18 cellular contexts compared by ENCODE assay signal in genomic region chr1:21655259-21655658, GRCh38. TPM values are rescaled to one million over a fixed set of nuclear protein-coding genes. Genes with fewer than 3 reads are reported as not detected.
DNase-seq lines count a peak whose midpoint lies in the region; ATAC-seq and TF ChIP-seq lines count a peak whose summit lies in the region.
"Had no signal": no experiment of that assay in that cellular context is flagged by ENCODE, and none has a peak within 500 bp of the region (broad histone marks: within the 10 kb centered on the region; RNA-seq: fewer than 3 reads in every experiment).

No MANE protein-coding gene starts in this region.

- no peaks in the 10 kb centered on the region for H3K36me3 ChIP-seq in HCT116 (ENCODE audit: control insufficient read depth in 1 of 2, insufficient read depth in 2 of 2, low read length in 2 of 2)
- H3K36me3 ChIP-seq in neuronal stem cell (replicated peaks in 1 of 2; ENCODE audit: control insufficient read depth in 2 of 2, insufficient read depth in 2 of 2, low read length in 2 of 2) = no peaks in the 10 kb centered on the region
- no peaks in the 10 kb centered on the region for H3K36me3 ChIP-seq in tibial artery
- no peaks in the 10 kb centered on the region for H3K36me3 ChIP-seq in Caco-2 (ENCODE audit: control insufficient read depth, insufficient read depth, low read length)
- no peaks in the 10 kb centered on the region for H3K36me3 ChIP-seq in stomach
- H3K36me3 ChIP-seq: MG63 had no signal

- H3K4me3 Mint-ChIP-seq in Caco-2 (ENCODE audit: unreplicated experiment) = no peak overlapping the region
- H3K4me3 Mint-ChIP-seq: H9, HFFc6 had no signal

- H3K4me1 ChIP-seq in HCT116 (ENCODE audit: control insufficient read depth in 1 of 2, insufficient read depth in 2 of 2, low read length in 2 of 2) (peaks cover 13 to 53% of the 10 kb centered on the region in 2 experiments), neuronal stem cell (ENCODE audit: control insufficient read depth in 2 of 2, insufficient read depth in 1 of 2, low read depth in 1 of 2, low read length in 2 of 2) (peaks cover 18% of the 10 kb centered on the region in 2 donors), tibial artery (peaks cover 0 to 34% (median 13%) of the 10 kb centered on the region in 4 donors), Caco-2 (peaks cover 7% of the 10 kb centered on the region; the same call in 1 of the 2 replicates), stomach (peaks cover 23 to 51% (median 34%) of the 10 kb centered on the region in 4 donors)

- peaks cover 2% of the 10 kb centered on the region for H3K79me1 ChIP-seq in neuronal stem cell (ENCODE audit: low read depth, low read length)

- intact Hi-C loops in HCT116 (cut with micrococcal nuclease) = loop anchor here (1.0 to 10.0 kb wide), 5 partner anchors 60 to 762 kb away; no protein-coding TSS in a partner anchor
- intact Hi-C loops in dorsolateral prefrontal cortex (cut with DNase I) = loop anchor here (5.0 kb wide), 6 partner anchors 33 to 423 kb away; partner anchors contain the start of gene USP48 (in 1 of the 2)
- intact Hi-C loops in tibial artery (cut with DNase I; ENCODE audit: low total_unique reads) = no loop called here
- intact Hi-C loops in Caco-2 (cut with micrococcal nuclease; ENCODE audit: unreplicated experiment) = loop anchor here (10.0 kb wide), 1 partner anchor 120 kb away; no protein-coding TSS in a partner anchor
- intact Hi-C loops in stomach (cut with DNase I; ENCODE audit: low total_unique reads) = loop anchor here (10.0 kb wide), 1 partner anchor 140 kb away; no protein-coding TSS in a partner anchor

- no peaks in the 10 kb centered on the region for H3K27me3 ChIP-seq in HCT116 (ENCODE audit: insufficient read depth, low read length)
- H3K27me3 ChIP-seq in dorsolateral prefrontal cortex = no peaks in the 10 kb centered on the region
- H3K27me3 ChIP-seq in neuronal stem cell (ENCODE audit: control insufficient read depth in 3 of 3, insufficient read depth in 3 of 3, low read depth in 1 of 3, low read length in 3 of 3) = peaks cover 2 to 60% (median 21%) of the 10 kb centered on the region in 3 experiments
- H3K27me3 ChIP-seq in tibial artery = peaks cover 0 to 40% of the 10 kb centered on the region in 2 donors
- H3K27me3 ChIP-seq in Caco-2 (replicated peaks; ENCODE audit: control insufficient read depth, insufficient read depth, low read length) = no peaks in the 10 kb centered on the region
- peaks cover 0 to 40% (median 10%) of the 10 kb centered on the region in 3 donors for H3K27me3 ChIP-seq in stomach

- H3K4ac ChIP-seq in neuronal stem cell (ENCODE audit: low read length) = no peak overlapping the region

- no peak overlapping the region for H3K27ac ChIP-seq in HCT116 (ENCODE audit: low read depth, low read length)
- H3K27ac ChIP-seq in dorsolateral prefrontal cortex = peak overlapping the region in 58 of 59 donors; percentile 27 to 97 (median 86)
- H3K27ac ChIP-seq in neuronal stem cell (replicated peaks; ENCODE audit: low read length) = no peak overlapping the region
- peak overlapping the region; percentile 76 for H3K27ac ChIP-seq in substantia nigra (ENCODE audit: low read depth, low read length, poor library complexity, severe bottlenecking)
- H3K27ac ChIP-seq in tibial artery = no peak overlapping the region
- H3K27ac ChIP-seq in stomach = no peak overlapping the region
- H3K27ac ChIP-seq: GM23248, RWPE1 had no signal

- no peaks in the 10 kb centered on the region for H4K20me1 ChIP-seq in HCT116 (ENCODE audit: insufficient read depth)

- H3K4me3 ChIP-seq in HCT116 (replicated peaks in 1 of 2; ENCODE audit: low read depth in 1 of 2, low read length in 2 of 2) (no peak overlapping the region), dorsolateral prefrontal cortex (no peak overlapping the region), neuronal stem cell (ENCODE audit: low read length in 2 of 2) (no peak overlapping the region), tibial artery (no peak overlapping the region), Caco-2 (ENCODE audit: low read depth, low read length) (no peak overlapping the region), stomach (no peak overlapping the region)
- H3K4me3 ChIP-seq: GM23248, MG63 had no signal

- H3K79me2 ChIP-seq in HCT116 (ENCODE audit: insufficient read depth, low read length) = no peaks in the 10 kb centered on the region

- H3K4me2 ChIP-seq in HCT116 (ENCODE audit: low read length) (peak overlapping the region; percentile 40; the same call in 1 of the 2 replicates), neuronal stem cell (ENCODE audit: insufficient read depth, low read length, poor library complexity, severe bottlenecking) (no peak overlapping the region)

- TF ChIP-seq POLR2A in HCT116 (IDR thresholded peaks at IDR 0.05; ENCODE audit: borderline replicate concordance, extremely low read depth, insufficient read depth, insufficient read length) = no peak
- no peak for TF ChIP-seq POLR2A in stomach (IDR thresholded peaks at IDR 0.05)

- H2BK15ac ChIP-seq in neuronal stem cell (ENCODE audit: low read length) = peak overlapping the region; percentile 3

- H3K9ac ChIP-seq in HCT116 (ENCODE audit: low read length) (no peak overlapping the region), neuronal stem cell (ENCODE audit: low read depth, low read length, poor library complexity) (no peak overlapping the region)
- H3K9ac ChIP-seq: GM23248 had no signal

- no peak for TF ChIP-seq CTCF in HCT116 (IDR thresholded peaks at IDR 0.05 in 2 of 3, conservative IDR thresholded peaks at IDR 0.05 in 1 of 3; ENCODE audit: borderline replicate concordance in 1 of 3, insufficient read depth in 1 of 3, low read depth in 2 of 3, low read length in 2 of 3)
- peak in 1 of 56 donors; percentile 4 for TF ChIP-seq CTCF in dorsolateral prefrontal cortex (IDR thresholded peaks at IDR 0.05 in 54 of 56, conservative IDR thresholded peaks at IDR 0.05 in 2 of 56; ENCODE audit: low read depth in 1 of 56, partially characterized antibody in 56 of 56)
- no peak for TF ChIP-seq CTCF in tibial artery (IDR thresholded peaks at IDR 0.05)
- no peak for TF ChIP-seq CTCF in Caco-2 (IDR thresholded peaks at IDR 0.05; ENCODE audit: insufficient read depth in 1 of 2, low read depth in 1 of 2, low read length in 1 of 2, severe bottlenecking in 1 of 2, unreplicated experiment in 1 of 2)
- no peak for TF ChIP-seq CTCF in stomach (IDR thresholded peaks at IDR 0.05)

- WGBS in neuronal stem cell (ENCODE audit: extremely low coverage in 2 of 2, insufficient read length in 2 of 2, insufficient replicate concordance in 1 of 2), 2 donors = no CpG with 5 or more reads among the region's 4 CpGs
- 62 to 83% (median 81%) methylated on average over 1 to 4 of the region's 4 CpGs for whole genome bisulfite sequencing in stomach, 5 donors

- H3K14ac ChIP-seq in neuronal stem cell (ENCODE audit: low read length) = no peak overlapping the region

- no peaks in the 10 kb centered on the region for H3K9me3 Mint-ChIP-seq in Caco-2 (ENCODE audit: unreplicated experiment)
- H3K9me3 Mint-ChIP-seq: H9, HFFc6 had no signal

- peaks cover 12% of the 10 kb centered on the region for H3K36me3 Mint-ChIP-seq in Caco-2 (ENCODE audit: insufficient read depth, unreplicated experiment)

- H3K18ac ChIP-seq in neuronal stem cell (ENCODE audit: low read length) = peak overlapping the region; percentile 79

- H3K23ac ChIP-seq in neuronal stem cell (ENCODE audit: low read depth, low read length, poor library complexity) = no peak overlapping the region

- DNase-seq in HCT116 (ENCODE audit: low read depth, low spot score) (no peak), dorsolateral prefrontal cortex (peak in 4 of 10 donors; percentile 45 to 68 (median 56)), neuronal stem cell (ENCODE audit: low spot score) (no peak), substantia nigra (lab: John Stamatoyannopoulos, UW) (peak in 27 of 49 donors; percentile 12 to 74 (median 36)), tibial artery (no peak), retina (no peak), Caco-2 (no peak), stomach (no peak)
- DNase-seq: KG1, NCI-H1105 treated with DMSO at 0.1 percent for 48 hours, NCI-H2227 treated with DMSO at 0.1 percent for 48 hours, NCI-H526 treated with DMSO at 0.1 percent for 48 hours, SHP77 had no signal

- BruUV-seq in HCT116 (replicated peaks; lab: Mats Ljungman, UMichigan) (no TSS peak), Caco-2 (replicated peaks; lab: Mats Ljungman, UMichigan) (no TSS peak)

- POLR2A ChIA-PET in HCT116 (lab: Charles Lee) = no interaction called here
- POLR2A ChIA-PET in Caco-2 (lab: Charles Lee) = no interaction called here

- H2BK120ac ChIP-seq in neuronal stem cell (ENCODE audit: low read depth, low read length) = no peak overlapping the region

- H4K8ac ChIP-seq in neuronal stem cell (ENCODE audit: low read depth, low read length) = no peak overlapping the region

- TF ChIP-seq EP300 in stomach (IDR thresholded peaks at IDR 0.05) = no peak

- peak overlapping the region; percentile 77 for H2AK5ac ChIP-seq in neuronal stem cell (ENCODE audit: low read depth, low read length)

- no peak overlapping the region for H2BK12ac ChIP-seq in neuronal stem cell (ENCODE audit: low read length)

- H3K27ac Mint-ChIP-seq in Caco-2 (ENCODE audit: unreplicated experiment) = no peak overlapping the region
- H3K27ac Mint-ChIP-seq: H9, HFFc6 had no signal

- H3K27me3 Mint-ChIP-seq in Caco-2 (ENCODE audit: insufficient read depth, unreplicated experiment) = no peaks in the 10 kb centered on the region

- CTCF ChIA-PET in HCT116 (lab: Charles Lee) = interaction anchor here (1.3 to 1.8 kb wide), 2 partner anchors 16 to 285 kb away, joined by 3 to 8 read pairs; no protein-coding TSS in a partner anchor
- CTCF ChIA-PET in Caco-2 (lab: Charles Lee) = no interaction called here

- no peaks in the 10 kb centered on the region for H3K9me2 ChIP-seq in HCT116 (ENCODE audit: insufficient read depth)

- peak overlapping the region; percentile 60 for H2BK5ac ChIP-seq in neuronal stem cell (ENCODE audit: low read length)

- H3K4me1 Mint-ChIP-seq in Caco-2 (ENCODE audit: low read depth, unreplicated experiment) = peaks cover 10% of the 10 kb centered on the region

- RAD21 ChIA-PET in HCT116 (lab: Charles Lee; ENCODE audit: low non-redundant PET in 1 of 2, low total read pairs in 2 of 2, uncharacterized antibody in 2 of 2, unreplicated experiment in 2 of 2) = interaction anchor here in 1 of 2 experiments (0.9 kb wide), 1 partner anchor 59 kb away, joined by 3 read pairs; no protein-coding TSS in a partner anchor

- no peak for ATAC-seq in HCT116

- no peak overlapping the region for H4K91ac ChIP-seq in neuronal stem cell (ENCODE audit: low read depth, low read length, poor library complexity)

- no peak overlapping the region for H2AFZ ChIP-seq in HCT116 (ENCODE audit: low read depth, low read length, poor library complexity, severe bottlenecking)
- no peak overlapping the region for H2AFZ ChIP-seq in neuronal stem cell (ENCODE audit: low read length)
- H2AFZ ChIP-seq: GM23248 had no signal

- H3K9me3 ChIP-seq in HCT116 (ENCODE audit: control insufficient read depth in 1 of 2, insufficient read depth in 1 of 2, low read depth in 1 of 2, low read length in 2 of 2) (no peaks in the 10 kb centered on the region), neuronal stem cell (replicated peaks in 1 of 2; ENCODE audit: control insufficient read depth in 2 of 2, insufficient read depth in 1 of 2, low read depth in 1 of 2, low read length in 2 of 2) (no peaks in the 10 kb centered on the region), tibial artery (no peaks in the 10 kb centered on the region), Caco-2 (no peaks in the 10 kb centered on the region), stomach (no peaks in the 10 kb centered on the region)
- H3K9me3 ChIP-seq: MG63 had no signal

- TF ChIP-seq RAD21 in HCT116 (IDR thresholded peaks at IDR 0.05; ENCODE audit: low read depth) = no peak

RNA-seq across cellular contexts. Expression of gene RAP1GAP, which starts 13.9 kb away (rescaled TPM):
- total RNA-seq in HCT116 (2021; ENCODE audit: unreplicated experiment) (13.4 TPM), dorsolateral prefrontal cortex (100 to 1,000 TPM; 108 to 286 (median 187) TPM), Caco-2 (2022) (7.2 and 9.3 TPM in 2 replicates), stomach (100 to 1,000 TPM in 1 of 5 donors, 10 to 100 TPM in 4; 21.1 to 117 (median 60.6) TPM)
- 15.0 and 15.2 TPM in 2 replicates for polyA plus RNA-seq in HCT116 (2012)
- polyA plus RNA-seq in neuronal stem cell (2013, experiment 1 of 2) = 3.2 TPM
- polyA plus RNA-seq in neuronal stem cell (2013, experiment 2 of 2) = 3.1 TPM
- 10 to 100 TPM; 48.6 to 98.3 (median 57.9) TPM for polyA plus RNA-seq in stomach

Comparison
In these comparisons a context has a peak if more than half of its experiments do, and no peak if none do; other contexts are left out.
1. DNase-seq: peak in substantia nigra (27 of 49); none in HCT116 (single experiment), neuronal stem cell (single experiment), tibial artery (0 of 2), retina (single experiment), Caco-2 (0 of 2) and stomach (single experiment).
2. H3K27ac ChIP-seq: peak in dorsolateral prefrontal cortex (58 of 59) and substantia nigra (single experiment); none in HCT116 (single experiment), neuronal stem cell (single experiment), tibial artery (0 of 2) and stomach (0 of 5).